In genomic region chr19:876089-876488, GRCh38 we compare ENCODE assay signal across 19 cellular contexts. TPM values are rescaled to one million over a fixed set of nuclear protein-coding genes. Genes with fewer than 3 reads are reported as not detected.
A peak's percentile ranks its signal among the peaks of the same experiment; 100 is the strongest.
DNase-seq lines count a peak whose midpoint lies in the region; ATAC-seq and TF ChIP-seq lines count a peak whose summit lies in the region.
"Had no signal": no experiment of that assay in that cellular context is flagged by ENCODE, and none has a peak within 500 bp of the region (broad histone marks: within the 10 kb centered on the region; RNA-seq: fewer than 3 reads in every experiment).

No MANE protein-coding gene starts in this region.

- no peak overlapping the region for H3K9ac ChIP-seq in SK-N-MC (ENCODE audit: insufficient read length)
- H3K9ac ChIP-seq: GM23248 had no signal

- H3K4me1 Mint-ChIP-seq in activated naive CD8-positive, alpha-beta T cell (ENCODE audit: low read depth), result peaks cover 11% of the 10 kb centered on the region
- H3K4me1 Mint-ChIP-seq in activated naive CD8-positive, alpha-beta T cell treated with anti-CD3 and anti-CD28 coated beads, Interleukin-2, amount 50 U/mL, for 24 hours, result peaks cover 10% of the 10 kb centered on the region

- H3K4me3 ChIP-seq in SK-N-MC (no peak overlapping the region), osteoblast (ENCODE audit: insufficient read depth, low read length) (no peak overlapping the region)
- H3K4me3 ChIP-seq: A549, GM12878, GM23248, HAP-1 had no signal

- H3K9me3 ChIP-seq in SK-N-MC (ENCODE audit: low read depth, low read length), result no peaks in the 10 kb centered on the region
- H3K9me3 ChIP-seq in osteoblast (ENCODE audit: low read depth, low read length), result no peaks in the 10 kb centered on the region
- H3K9me3 ChIP-seq: A549, HAP-1 had no signal

- H3K4me3 Mint-ChIP-seq in activated naive CD8-positive, alpha-beta T cell, result no peak overlapping the region
- no peak overlapping the region for H3K4me3 Mint-ChIP-seq in activated naive CD8-positive, alpha-beta T cell treated with anti-CD3 and anti-CD28 coated beads, Interleukin-2, amount 50 U/mL, for 24 hours
- H3K4me3 Mint-ChIP-seq: CD4-positive, alpha-beta T cell had no signal

- no peak overlapping the region for H2AFZ ChIP-seq in osteoblast (ENCODE audit: low read length)
- H2AFZ ChIP-seq: GM23248 had no signal

- ATAC-seq in activated naive CD8-positive, alpha-beta T cell treated with anti-CD3 and anti-CD28 coated beads, Interleukin-2, amount 50 U/mL, for 24 hours, result no peak
- ATAC-seq in GM21576 (IDR thresholded peaks at IDR 0.05; ENCODE audit: unreplicated experiment), result no peak
- ATAC-seq: A549, GM12878, HepG2 had no signal

- no peaks in the 10 kb centered on the region for H3K27me3 ChIP-seq in osteoblast (ENCODE audit: insufficient read depth, low read length)

- DNase-seq in activated naive CD8-positive, alpha-beta T cell treated with anti-CD3 and anti-CD28 coated beads, Interleukin-2, amount 50 U/mL, for 24 hours, result no peak
- no peak for DNase-seq in SK-N-MC (ENCODE audit: low read depth, low spot score)
- DNase-seq in osteoblast (ENCODE audit: insufficient read length, low spot score, missing footprints), result peak; percentile 81
- no peak for DNase-seq in NCI-H2196 treated with DMSO at 0.1 percent for 48 hours (lab: John Stamatoyannopoulos, UW; ENCODE audit: unreplicated experiment)
- DNase-seq: AML-193; CD4-positive, alpha-beta T cell; DND-41; EL; GM23248 had no signal

- H3K27ac ChIP-seq in SK-N-MC (peak overlapping the region; percentile 46; the same call in 1 of the 2 replicates), osteoblast (ENCODE audit: low read depth, low read length) (no peak overlapping the region)
- H3K27ac ChIP-seq: A549, C4-2B, GM23248 had no signal

- peaks cover 3% of the 10 kb centered on the region for H4K20me1 ChIP-seq in osteoblast (ENCODE audit: insufficient read depth, low read length)

- H3K4me2 ChIP-seq in osteoblast (ENCODE audit: insufficient read depth, low read length), result no peak overlapping the region
- H3K4me2 ChIP-seq: A549 had no signal

- no peaks in the 10 kb centered on the region for H3K36me3 Mint-ChIP-seq in activated naive CD8-positive, alpha-beta T cell
- H3K36me3 Mint-ChIP-seq in activated naive CD8-positive, alpha-beta T cell treated with anti-CD3 and anti-CD28 coated beads, Interleukin-2, amount 50 U/mL, for 24 hours (ENCODE audit: low read depth), result peaks cover 3% of the 10 kb centered on the region

- no peaks in the 10 kb centered on the region for H3K27me3 Mint-ChIP-seq in activated naive CD8-positive, alpha-beta T cell
- no peaks in the 10 kb centered on the region for H3K27me3 Mint-ChIP-seq in activated naive CD8-positive, alpha-beta T cell treated with anti-CD3 and anti-CD28 coated beads, Interleukin-2, amount 50 U/mL, for 24 hours
- H3K27me3 Mint-ChIP-seq: CD4-positive, alpha-beta T cell; IgD-negative memory B cell had no signal

- no peaks in the 10 kb centered on the region for H3K79me2 ChIP-seq in osteoblast (ENCODE audit: insufficient read depth, low read length)

- no peaks in the 10 kb centered on the region for H3K9me3 Mint-ChIP-seq in activated naive CD8-positive, alpha-beta T cell (ENCODE audit: low read depth)
- H3K9me3 Mint-ChIP-seq in activated naive CD8-positive, alpha-beta T cell treated with anti-CD3 and anti-CD28 coated beads, Interleukin-2, amount 50 U/mL, for 24 hours, result no peaks in the 10 kb centered on the region
- H3K9me3 Mint-ChIP-seq: CD4-positive, alpha-beta T cell; IgD-negative memory B cell had no signal

- H3K4me1 ChIP-seq in osteoblast (ENCODE audit: insufficient read depth, low read length), result no peaks in the 10 kb centered on the region

- peaks cover 6% of the 10 kb centered on the region; the same call in 1 of the 2 replicates for H3K36me3 ChIP-seq in SK-N-MC (ENCODE audit: insufficient read depth, low read length)
- peaks cover 9% of the 10 kb centered on the region for H3K36me3 ChIP-seq in osteoblast (ENCODE audit: insufficient read depth, low read length)

- H3K27ac Mint-ChIP-seq in activated naive CD8-positive, alpha-beta T cell, result peak overlapping the region; percentile 6
- no peak overlapping the region for H3K27ac Mint-ChIP-seq in activated naive CD8-positive, alpha-beta T cell treated with anti-CD3 and anti-CD28 coated beads, Interleukin-2, amount 50 U/mL, for 24 hours
- H3K27ac Mint-ChIP-seq: CD4-positive, alpha-beta T cell had no signal

- no peak for TF ChIP-seq CTCF in osteoblast (IDR thresholded peaks at IDR 0.05; ENCODE audit: extremely low read depth, low read depth, low read length)

RNA-seq across cellular contexts. Expression of gene CFD, which starts 16.6 kb away (rescaled TPM):
- total RNA-seq in osteoblast, result 8.3 and 19.9 TPM in 2 replicates

RNA-seq across cellular contexts. Expression of gene MED16, which starts 16.9 kb away (rescaled TPM):
- 20.6 and 25.0 TPM in 2 replicates for total RNA-seq in osteoblast

RNA-seq across cellular contexts. Expression of gene RNU6-9, which starts 17.2 kb away (rescaled TPM):
- total RNA-seq in osteoblast, result not detected in 2 replicates
- total RNA-seq: CD4-positive, alpha-beta T cell; G401; GM12878; GM23248; H4 had no signal

RNA-seq across cellular contexts. Expression of gene ELANE, which starts 24.0 kb away (rescaled TPM):
- total RNA-seq in osteoblast, result 0.36 and 0.59 TPM in 2 replicates
- total RNA-seq: CD4-positive, alpha-beta T cell; G401; GM12878; GM23248; H4; HepG2 had no signal

RNA-seq across cellular contexts. Expression of gene PRTN3, which starts 35.3 kb away (rescaled TPM):
- total RNA-seq in osteoblast, result not detected in 2 replicates
- total RNA-seq: CD4-positive, alpha-beta T cell; G401; GM12878; GM23248; HepG2 had no signal
